Comparison of ENCODE assay signal across 13 cellular contexts in genomic region chr20:34045294-34045693, GRCh38. TPM values are rescaled to one million over a fixed set of nuclear protein-coding genes. Genes with fewer than 3 reads are reported as not detected.
DNase-seq lines count a peak whose midpoint lies in the region; ATAC-seq and TF ChIP-seq lines count a peak whose summit lies in the region.
"Had no signal": no experiment of that assay in that cellular context is flagged by ENCODE, and none has a peak within 500 bp of the region (broad histone marks: within the 10 kb centered on the region; RNA-seq: fewer than 3 reads in every experiment).

No MANE protein-coding gene starts in this region.

- TF ChIP-seq POLR2A in prostate gland (IDR thresholded peaks at IDR 0.05) = no peak

- peak; percentile 63 to 78 (median 72) for ATAC-seq in heart right ventricle
- ATAC-seq: activated CD8-positive, alpha-beta T cell treated with anti-CD3 and anti-CD28 coated beads for 36 hours had no signal

- H3K4me1 ChIP-seq in heart right ventricle = peaks cover 24 to 87% (median 76%) of the 10 kb centered on the region in 9 donors
- no peaks in the 10 kb centered on the region for H3K4me1 ChIP-seq in prostate gland (replicated peaks)

- intact Hi-C loops in heart right ventricle (cut with DNase I) (loop anchor here in 1 of 10 donors (5.0 kb wide), 1 partner anchor 48 kb away; no protein-coding TSS in a partner anchor), prostate gland (cut with DNase I) (no loop called here)

- H3K9me3 ChIP-seq in heart right ventricle = no peaks in the 10 kb centered on the region
- H3K9me3 ChIP-seq in prostate gland = no peaks in the 10 kb centered on the region
- H3K9me3 ChIP-seq: SJCRH30 had no signal

- no peak for TF ChIP-seq CTCF in heart right ventricle (IDR thresholded peaks at IDR 0.05)
- no peak for TF ChIP-seq CTCF in prostate gland (IDR thresholded peaks at IDR 0.05)

- whole genome bisulfite sequencing in heart right ventricle, 2 donors = 2 to 3% methylated on average over 2 of the region's 2 CpGs
- 2% methylated on average over 2 of the region's 2 CpGs for WGBS in prostate gland

- no peak overlapping the region for H3K4me3 ChIP-seq in heart right ventricle
- H3K4me3 ChIP-seq in prostate gland = no peak overlapping the region
- H3K4me3 ChIP-seq: SJCRH30 had no signal

- H3K27ac ChIP-seq in heart right ventricle = peak overlapping the region in 2 of 10 donors; percentile 3 to 9
- H3K27ac ChIP-seq in prostate gland = no peak overlapping the region
- H3K27ac ChIP-seq: SJCRH30 had no signal

- no peaks in the 10 kb centered on the region for H3K27me3 ChIP-seq in heart right ventricle
- no peaks in the 10 kb centered on the region for H3K27me3 ChIP-seq in prostate gland (replicated peaks; ENCODE audit: insufficient read depth)
- H3K27me3 ChIP-seq: SJCRH30 had no signal

- H3K36me3 ChIP-seq in heart right ventricle (peaks cover 0 to 15% (median 0%) of the 10 kb centered on the region in 9 donors), prostate gland (no peaks in the 10 kb centered on the region)
- H3K36me3 ChIP-seq: SJCRH30 had no signal

- DNase-seq in G401 (ENCODE audit: low spot score) = peak; percentile 73
- DNase-seq in NCI-H510A treated with DMSO at 0.1 percent for 48 hours (lab: John Stamatoyannopoulos, UW) = peak; percentile 79
- peak in 1 of 2 donors; percentile 70 for DNase-seq in heart right ventricle
- DNase-seq in prostate gland (ENCODE audit: low spot score) = peak; percentile 11
- DNase-seq in DMS 273 (lab: John Stamatoyannopoulos, UW; ENCODE audit: unreplicated experiment) = no peak
- no peak for DNase-seq in globus pallidus (ENCODE audit: low spot score)
- no peak for DNase-seq in activated CD4-positive, alpha-beta T cell treated with anti-CD3 and anti-CD28 coated beads, Interleukin-2, amount 50 U/mL, for 4 hours
- DNase-seq in NCI-H2081 treated with DMSO at 0.1 percent for 48 hours (lab: John Stamatoyannopoulos, UW) = no peak
- DNase-seq: activated CD8-positive, alpha-beta T cell treated with anti-CD3 and anti-CD28 coated beads for 36 hours; DMS79; kidney glomerular epithelial cell; NCI-H1694 treated with DMSO at 0.1 percent for 48 hours had no signal

- in situ Hi-C loops in G401 (cut with HindIII; ENCODE audit: low sequenced_read_pairs) = no loop called here

RNA-seq across cellular contexts. Expression of gene RALY, which starts 51.6 kb away (rescaled TPM):
- total RNA-seq in G401 (2014; rRNA removed; shearing (Covaris generic)) = 195 and 218 TPM in 2 replicates
- 100 to 1,000 TPM in 9 of 10 donors, 10 to 100 TPM in 1; 84.3 to 125 (median 104) TPM for total RNA-seq in heart right ventricle
- polyA plus RNA-seq in heart right ventricle = 100 to 1,000 TPM; 110 to 234 TPM
- 100 to 1,000 TPM; 120 to 187 TPM for total RNA-seq in prostate gland

Comparison
In these comparisons a context has a peak if more than half of its experiments do, and no peak if none do; other contexts are left out.
1. DNase-seq: peak in G401 (single experiment), NCI-H510A treated with DMSO at 0.1 percent for 48 hours (single experiment) and prostate gland (single experiment); none in DMS 273 (single experiment), globus pallidus (single experiment), activated CD4-positive, alpha-beta T cell treated with anti-CD3 and anti-CD28 coated beads, Interleukin-2, amount 50 U/mL, for 4 hours (0 of 2) and NCI-H2081 treated with DMSO at 0.1 percent for 48 hours (single experiment).